In the genomic region with DNA sequence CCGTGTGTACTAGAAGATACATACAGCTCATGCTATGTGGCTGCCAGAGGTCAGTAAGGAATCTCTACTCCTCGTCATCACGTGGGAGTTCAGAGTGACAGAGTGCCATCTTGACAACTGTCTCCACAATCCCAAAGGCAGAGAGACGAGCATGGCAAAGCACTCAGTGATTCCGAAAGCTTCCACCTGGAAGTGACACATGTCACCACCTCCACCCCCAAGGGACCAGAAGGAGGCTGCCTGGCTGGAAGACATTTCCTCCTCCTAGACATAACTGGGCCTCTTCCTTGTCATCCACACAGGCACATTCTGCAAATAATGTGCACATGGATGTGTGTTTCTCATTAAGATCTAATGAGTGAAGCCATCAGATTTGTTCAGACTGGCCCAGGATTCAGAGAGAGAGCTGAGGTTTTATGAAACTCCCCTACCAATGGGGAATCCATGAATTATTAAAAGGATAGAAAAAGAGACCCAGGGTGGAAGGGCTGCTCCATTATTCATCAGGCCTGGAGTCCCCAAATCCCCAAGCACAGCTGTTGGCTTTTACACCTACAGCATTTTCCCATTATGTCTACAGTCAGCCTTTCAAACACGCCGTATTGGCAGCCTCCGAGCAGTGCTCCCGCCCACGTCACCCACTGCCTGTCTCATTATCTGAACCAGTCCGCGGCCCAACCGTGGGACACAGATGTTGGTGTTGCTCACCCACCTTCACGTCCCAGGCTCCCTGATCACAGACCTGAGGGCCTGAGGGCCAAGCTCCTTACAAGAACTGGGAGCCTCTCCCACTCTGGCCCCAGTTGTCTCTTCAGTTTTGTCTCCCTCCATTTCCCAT, we compare ENCODE assay signal across 29 cellular contexts. TPM values are rescaled to one million over a fixed set of nuclear protein-coding genes. Genes with fewer than 3 reads are reported as not detected.
DNase-seq lines count a peak whose midpoint lies in the region; ATAC-seq, FAIRE-seq and TF ChIP-seq lines count a peak whose summit lies in the region.
"Had no signal": no experiment of that assay in that cellular context is flagged by ENCODE, and none has a peak within 500 bp of the region (broad histone marks: within the 10 kb centered on the region; RNA-seq: fewer than 3 reads in every experiment).

No MANE protein-coding gene starts in this region.

- no peak overlapping the region for H4K5ac ChIP-seq in H1 (ENCODE audit: insufficient read length, low read depth, low read length)

- TF ChIP-seq EP300 in H1 (IDR thresholded peaks at IDR 0.05; ENCODE audit: borderline replicate concordance in 1 of 2, low read depth in 2 of 2, low read length in 2 of 2): no peak

- H3K36me3 ChIP-seq in HEK293 (ENCODE audit: control insufficient read depth in 2 of 2, insufficient read depth in 1 of 2, low read length in 2 of 2): no peaks in the 10 kb centered on the region
- H3K36me3 ChIP-seq in H1 (ENCODE audit: control insufficient read depth in 2 of 4, insufficient read depth in 4 of 4, low read length in 3 of 4): no peaks in the 10 kb centered on the region
- H3K36me3 ChIP-seq: BLaER1 treated with 17β-estradiol and CSF1 and Interleukin-3, amounts not matched to agents 10 nM and 100 nM had no signal

- no peak for TF ChIP-seq POLR2A in H1 (IDR thresholded peaks at IDR 0.05; ENCODE audit: control extremely low read depth in 1 of 2, low read depth in 2 of 2, low read length in 2 of 2)

- TF ChIP-seq CTCF in HEK293 (tag by site-specific recombination; IDR thresholded peaks at IDR 0.05): no peak
- no peak for TF ChIP-seq CTCF in H1 (IDR thresholded peaks at IDR 0.05; ENCODE audit: control extremely low read depth in 1 of 3, insufficient read depth in 1 of 3, low read depth in 1 of 3, low read length in 3 of 3)

- ATAC-seq in GM21786 (IDR thresholded peaks at IDR 0.05; ENCODE audit: unreplicated experiment): no peak
- ATAC-seq: PC-3, T-cell had no signal

- H4K91ac ChIP-seq in H1 (replicated peaks; ENCODE audit: insufficient read length, low read length): no peak overlapping the region

- no peak overlapping the region for H2BK5ac ChIP-seq in H1 (ENCODE audit: low read depth, low read length)

- WGBS in H1 (ENCODE audit: extremely low coverage in 1 of 2, insufficient coverage in 1 of 2, insufficient read length in 1 of 2, insufficient replicate concordance in 2 of 2, low coverage in 1 of 2, low lambda C conversion rate in 2 of 2, missing lambda C conversion rate in 1 of 2), 2 experiments: 91% methylated on average over 14 of the region's 14 CpGs; no CpG with 5 or more reads in 1 of the 2 experiments

- H3K27me3 ChIP-seq in H1 (replicated peaks in 1 of 4; ENCODE audit: control insufficient read depth in 3 of 4, extremely low read depth in 1 of 4, insufficient read depth in 3 of 4, low read length in 3 of 4): peaks cover 0 to 12% (median 8%) of the 10 kb centered on the region in 4 experiments; a peak in 5 of 7 replicates

- H3K14ac ChIP-seq in H1 (ENCODE audit: insufficient read length): no peak overlapping the region

- no peak overlapping the region for H3K9ac ChIP-seq in H1 (replicated peaks in 1 of 4; ENCODE audit: extremely low read depth in 1 of 4, low read depth in 3 of 4, low read length in 3 of 4)
- H3K9ac ChIP-seq: BLaER1 treated with 17β-estradiol and CSF1 and Interleukin-3, amounts not matched to agents 10 nM and 100 nM had no signal

- no peak overlapping the region for H2AK5ac ChIP-seq in H1 (ENCODE audit: low read depth, low read length)

- peak; percentile 65 for DNase-seq in DMS 273 (lab: John Stamatoyannopoulos, UW; ENCODE audit: unreplicated experiment)
- DNase-seq in DMS 273 treated with DMSO at 0.1 percent for 48 hours (lab: John Stamatoyannopoulos, UW): no peak
- no peak for DNase-seq in H1 (ENCODE audit: low read depth in 1 of 2, low spot score in 2 of 2)
- DNase-seq in posterior vena cava (ENCODE audit: low spot score): peak; percentile 74
- no peak for DNase-seq in HPDE6-E6E7 (ENCODE audit: extremely low spot score)
- no peak for DNase-seq in HCEC 1CT
- DNase-seq: CD4-positive, alpha-beta memory T cell; DMS153; H7; KBM-7; MM.1S; NCI-H1048; NCI-H1436; NCI-H187 treated with DMSO at 0.1 percent for 48 hours; NCI-H226; NCI-H510A treated with DMSO at 0.1 percent for 48 hours; PC-3; RPMI8226; SHP77; T-cell had no signal

- H3K4me3 ChIP-seq in HEK293 (ENCODE audit: low read depth, low read length) (no peak overlapping the region), H1 (ENCODE audit: extremely low read depth in 1 of 4, insufficient read depth in 2 of 4, low read depth in 3 of 4, low read length in 4 of 4) (no peak overlapping the region)
- H3K4me3 ChIP-seq: BLaER1 treated with 17β-estradiol and CSF1 and Interleukin-3, amounts not matched to agents 10 nM and 100 nM had no signal

- 0 out of 2 replicates have a peak overlapping the region, but pooled peaks have one; percentile 36 for H2BK15ac ChIP-seq in H1 (ENCODE audit: low read length)

- H3K4ac ChIP-seq in H1 (replicated peaks; ENCODE audit: insufficient read length, low read depth, low read length): no peak overlapping the region

- H3K4me2 ChIP-seq in H1 (ENCODE audit: insufficient read depth in 1 of 2, low read depth in 2 of 2, low read length in 2 of 2): no peak overlapping the region

- no peak overlapping the region; the same call in 1 of the 2 replicates for H2BK20ac ChIP-seq in H1 (ENCODE audit: low read length)

- no peak for FAIRE-seq in H1 (lab: Jason Lieb, UNC)
- FAIRE-seq: GM12891, GM18507 had no signal

- H3K56ac ChIP-seq in H1 (replicated peaks; ENCODE audit: insufficient read length, low read depth, low read length): no peak overlapping the region

- 0 out of 2 replicates have a peak overlapping the region, but pooled peaks have one; percentile 11 for H2BK12ac ChIP-seq in H1 (ENCODE audit: low read depth, low read length)

- no peaks in the 10 kb centered on the region for H3K79me1 ChIP-seq in H1 (ENCODE audit: low read depth, low read length)

- CTCF ChIA-PET in HEK293 (lab: Yijun Ruan, JAX) (interaction anchor here (0.6 to 0.9 kb wide), 2 partner anchors 75 to 361 kb away, joined by 3 to 5 read pairs; no protein-coding TSS in a partner anchor), H1 (lab: Charles Lee; ENCODE audit: partially characterized antibody) (interaction anchor here (0.6 to 2.0 kb wide), 8 partner anchors 18 to 144 kb away, joined by 3 to 7 read pairs (median 4); no protein-coding TSS in a partner anchor)

- H3K27ac ChIP-seq in HEK293 (ENCODE audit: extremely low read depth, low read depth, low read length) (no peak overlapping the region), H1 (ENCODE audit: low read depth, low read length) (no peak overlapping the region)
- H3K27ac ChIP-seq: 22Rv1; BLaER1 treated with 17β-estradiol and CSF1 and Interleukin-3, amounts not matched to agents 10 nM and 100 nM had no signal

- POLR2A ChIA-PET in HEK293 (lab: Yijun Ruan, JAX): no interaction called here
- POLR2A ChIA-PET in H1 (lab: Charles Lee; ENCODE audit: partially characterized antibody): interaction anchor here (0.7 kb wide), 1 partner anchor 16 kb away, joined by 3 read pairs; no protein-coding TSS in a partner anchor

- H3K4me1 ChIP-seq in HEK293 (ENCODE audit: control insufficient read depth, insufficient read depth, low read length) (0 out of 2 replicates have a peak, but pooled peaks cover 3% of the 10 kb centered on the region), H1 (replicated peaks in 1 of 4; ENCODE audit: control insufficient read depth in 3 of 4, insufficient read depth in 4 of 4, low read length in 3 of 4) (peaks cover 2 to 20% (median 9%) of the 10 kb centered on the region in 4 experiments)

- H3K23me2 ChIP-seq in H1 (ENCODE audit: low read depth, low read length): peaks cover 5% of the 10 kb centered on the region; the same call in 1 of the 2 replicates

- no peaks in the 10 kb centered on the region for H4K20me1 ChIP-seq in H1 (replicated peaks in 1 of 2; ENCODE audit: control insufficient read depth in 1 of 2, insufficient read depth in 2 of 2, low read length in 2 of 2)

- intact Hi-C loops in posterior vena cava (cut with DNase I): no loop called here

- H3K79me2 ChIP-seq in H1 (ENCODE audit: control insufficient read depth in 1 of 2, insufficient read depth in 2 of 2, low read length in 2 of 2): no peaks in the 10 kb centered on the region

- H3K9me3 ChIP-seq in HEK293 (ENCODE audit: control insufficient read depth, insufficient read depth, low read depth, low read length): no peaks in the 10 kb centered on the region
- H3K9me3 ChIP-seq in H1 (ENCODE audit: insufficient read depth in 2 of 2, low read depth in 1 of 2, low read length in 1 of 2): no peaks in the 10 kb centered on the region
- H3K9me3 ChIP-seq: Caco-2 had no signal

- H4K8ac ChIP-seq in H1 (ENCODE audit: extremely low read depth, insufficient read depth, low read length): no peak overlapping the region

- no peak overlapping the region for H2BK120ac ChIP-seq in H1 (replicated peaks; ENCODE audit: low read depth, low read length)

- H3K18ac ChIP-seq in H1 (ENCODE audit: extremely low read depth, low read length): no peak overlapping the region

- H2AFZ ChIP-seq in H1 (ENCODE audit: low read length): no peak overlapping the region

- no peak overlapping the region for H3K23ac ChIP-seq in H1 (ENCODE audit: insufficient read length)

- TF ChIP-seq RAD21 in H1 (IDR thresholded peaks at IDR 0.05 in 1 of 2, conservative IDR thresholded peaks at IDR 0.05 in 1 of 2; ENCODE audit: low read depth in 2 of 2, low read length in 2 of 2): no peak

TF ChIP-seq in HEK293, 187 proteins besides CTCF, POLR2A, EP300 and RAD21 (continues in another document):
- TF ChIP-seq ZEB2 (tag by site-specific recombination; IDR thresholded peaks at IDR 0.05) (no peak), ZFHX2 (tag by site-specific recombination; conservative IDR thresholded peaks at IDR 0.05) (peak; percentile 97), RBAK (tag by site-specific recombination; IDR thresholded peaks at IDR 0.05) (no peak), GLI4 (tag by site-specific recombination; IDR thresholded peaks at IDR 0.05) (no peak)

TF ChIP-seq in H1, 55 proteins besides CTCF, POLR2A, EP300 and RAD21:
- TF ChIP-seq CTBP2 (IDR thresholded peaks at IDR 0.05; ENCODE audit: borderline replicate concordance, insufficient read depth, insufficient read length, low read length) (no peak), FOSL1 (IDR thresholded peaks at IDR 0.05; ENCODE audit: insufficient read depth, low read depth, low read length) (no peak), EZH2 (IDR thresholded peaks at IDR 0.05; ENCODE audit: low read depth, low read length, severe bottlenecking) (no peak), TBP (IDR thresholded peaks at IDR 0.05; ENCODE audit: low read depth, low read length) (no peak), SUZ12 (IDR thresholded peaks at IDR 0.05; ENCODE audit: low read length) (no peak)

RNA-seq across cellular contexts. Expression of gene CACNG5, which starts 3.3 kb away (rescaled TPM):
- 1.3 and 2.2 TPM in 2 replicates for total RNA-seq in H1 (2021; fragmentation: NEBNext Ultra II Directional; extraction: Animal tissue kit (Norgen Biotek cat#: 25700))
- polyA plus RNA-seq in H1 (2011; rRNA removed): 3.1 and 4.1 TPM in 2 replicates
- polyA plus RNA-seq in H1 (2011; cell fraction: cytosol; rRNA removed): 1.8 TPM
- 6.4 TPM for polyA plus RNA-seq in H1 (2011; cell fraction: nucleus; rRNA removed)
- polyA plus RNA-seq in H1 (2012, experiment 1 of 2): 1.0 to 1.8 TPM (median 1.3 TPM) in 4 replicates
- polyA plus RNA-seq in H1 (2012, experiment 2 of 2): 0.73 TPM
- polyA plus RNA-seq in H1 (2013, experiment 1 of 2): 2.2 TPM
- polyA plus RNA-seq in H1 (2013, experiment 2 of 2): 2.9 TPM
- polyA minus RNA-seq in H1 (2011; rRNA and poly(A)+ RNA removed): 5.1 and 8.7 TPM in 2 replicates
- polyA minus RNA-seq in H1 (2011; cell fraction: cytosol; rRNA and poly(A)+ RNA removed): 1.8 TPM
- 5.4 TPM for polyA minus RNA-seq in H1 (2011; cell fraction: nucleus; rRNA and poly(A)+ RNA removed)
- total RNA-seq in posterior vena cava: not detected
- total RNA-seq: Caco-2; CD4-positive, alpha-beta memory T cell; G401; HT-29; PC-3; T-cell had no signal
- polyA plus RNA-seq: CD4-positive, alpha-beta memory T cell had no signal

Comparison
In these comparisons a context has a peak if more than half of its experiments do, and no peak if none do; other contexts are left out.
1. DNase-seq: peak in DMS 273 (single experiment) and posterior vena cava (single experiment); none in DMS 273 treated with DMSO at 0.1 percent for 48 hours (single experiment), H1 (0 of 2), HPDE6-E6E7 (single experiment) and HCEC 1CT (single experiment).